In genomic region chr2:203876328-203876727, GRCh38 we compare ENCODE assay signal across 25 cellular contexts. TPM values are rescaled to one million over a fixed set of nuclear protein-coding genes. Genes with fewer than 3 reads are reported as not detected.
"Had no signal": no experiment of that assay in that cellular context is flagged by ENCODE, and none has a peak within 500 bp of the region (broad histone marks: within the 10 kb centered on the region; RNA-seq: fewer than 3 reads in every experiment).

No MANE protein-coding gene starts in this region.

- H3K36me3 ChIP-seq: breast epithelium, Peyer's patch had no signal

- H3K9me3 ChIP-seq: breast epithelium, Peyer's patch had no signal

- H3K4me3 ChIP-seq: breast epithelium, Peyer's patch had no signal

- H3K9me3 Mint-ChIP-seq: activated CD4-positive, alpha-beta memory T cell treated with anti-CD3 and anti-CD28 coated beads for 36 hours; activated T-helper 2 cell treated with anti-CD3 and anti-CD28 coated beads, Interferon-gamma antibody, Interleukin-2, Interleukin-4, amounts not matched to agents 10 μg/mL and 5 μg/mL and 100 μg/mL, durations not matched to agents 14 hours and 24 hours and 36 hours; WTC11 had no signal

- ATAC-seq: WTC11 had no signal

- H3K27me3 Mint-ChIP-seq: activated CD4-positive, alpha-beta memory T cell treated with anti-CD3 and anti-CD28 coated beads for 36 hours; activated CD4-positive, alpha-beta T cell treated with anti-CD3 and anti-CD28 coated beads, Interleukin-2, amount 10 ng/mL, durations not matched to agents 7 days and 5 days; activated naive CD4-positive, alpha-beta T cell treated with anti-CD3 and anti-CD28 coated beads, Interleukin-2, amount 10 ng/mL, durations not matched to agents 7 days and 5 days; activated naive CD8-positive, alpha-beta T cell treated with anti-CD3 and anti-CD28 coated beads, Interleukin-2, amount 10 ng/mL, durations not matched to agents 7 days and 5 days had no signal

- H3K27me3 ChIP-seq: breast epithelium, Peyer's patch had no signal

- H3K4me3 Mint-ChIP-seq: activated CD4-positive, alpha-beta memory T cell treated with anti-CD3 and anti-CD28 coated beads for 36 hours; activated CD4-positive, alpha-beta T cell treated with anti-CD3 and anti-CD28 coated beads, Interleukin-2, amount 10 ng/mL, durations not matched to agents 7 days and 5 days; activated naive CD4-positive, alpha-beta T cell treated with anti-CD3 and anti-CD28 coated beads, Interleukin-2, amount 10 ng/mL, durations not matched to agents 7 days and 5 days; activated naive CD8-positive, alpha-beta T cell treated with anti-CD3 and anti-CD28 coated beads, Interleukin-2, amount 10 ng/mL, durations not matched to agents 7 days and 5 days; T-helper 1 cell treated with Interleukin-12 subunit alpha and Interleukin-12 subunit beta and Interleukin-4 antibody, amounts not matched to agents 30 μg/mL and 1 μg/mL, for 36 hours; WTC11 had no signal

- H3K36me3 Mint-ChIP-seq: WTC11 had no signal

- H3K27ac Mint-ChIP-seq: activated naive CD4-positive, alpha-beta T cell treated with anti-CD3 and anti-CD28 coated beads, Interleukin-2, amount 10 ng/mL, durations not matched to agents 7 days and 5 days; activated naive CD8-positive, alpha-beta T cell treated with anti-CD3 and anti-CD28 coated beads, Interleukin-2, amount 10 ng/mL, durations not matched to agents 7 days and 5 days; activated T-helper 2 cell treated with anti-CD3 and anti-CD28 coated beads, Interferon-gamma antibody, Interleukin-2, Interleukin-4, amounts not matched to agents 10 μg/mL and 5 μg/mL and 100 μg/mL, durations not matched to agents 14 hours and 24 hours and 36 hours; WTC11 had no signal

- H3K27ac ChIP-seq: breast epithelium, Peyer's patch, RWPE1 had no signal

- DNase-seq: activated CD4-positive, alpha-beta memory T cell treated with anti-CD3 and anti-CD28 coated beads for 36 hours; activated CD4-positive, alpha-beta T cell treated with anti-CD3 and anti-CD28 coated beads, Interleukin-2, amount 10 ng/mL, durations not matched to agents 7 days and 5 days; activated CD4-positive, CD25-positive, alpha-beta regulatory T cell treated with anti-CD3 and anti-CD28 coated beads, Interleukin-2, amount 50 U/mL, for 72 hours; activated gamma-delta T cell treated with Interleukin-2 at 50 U/mL for 16 hours; activated naive CD4-positive, alpha-beta T cell treated with anti-CD3 and anti-CD28 coated beads, Interleukin-2, amount 10 ng/mL, durations not matched to agents 7 days and 5 days; activated naive CD8-positive, alpha-beta T cell treated with anti-CD3 and anti-CD28 coated beads, Interleukin-2, amount 10 ng/mL, durations not matched to agents 7 days and 5 days; aorta; central memory CD4-positive, alpha-beta T cell; IMR-90; KBM-7; NCI-H1092; NCI-H1417; NCI-H2081; NCI-H446; NCI-H524; Peyer's patch; SHP77 treated with DMSO at 0.1 percent for 48 hours; T-helper 9 cell had no signal

- H3K4me1 ChIP-seq: breast epithelium, Peyer's patch had no signal

- H3K4me1 Mint-ChIP-seq: WTC11 had no signal

RNA-seq across cellular contexts. Expression of gene CTLA4, which starts 8.8 kb away (rescaled TPM):
- total RNA-seq: chondrocyte, IMR-90, MCF 10A had no signal
- polyA plus RNA-seq: aorta, IMR-90 had no signal
